9 cellular contexts compared by ENCODE assay signal in genomic region chr16:24988137-24988535, GRCh38. TPM values are rescaled to one million over a fixed set of nuclear protein-coding genes. Genes with fewer than 3 reads are reported as not detected.
A peak's percentile ranks its signal among the peaks of the same experiment; 100 is the strongest.
DNase-seq lines count a peak whose midpoint lies in the region; ATAC-seq and TF ChIP-seq lines count a peak whose summit lies in the region.
"Had no signal": no experiment of that assay in that cellular context is flagged by ENCODE, and none has a peak within 500 bp of the region (broad histone marks: within the 10 kb centered on the region; RNA-seq: fewer than 3 reads in every experiment).

No MANE protein-coding gene starts in this region.

- CTCF ChIA-PET in MCF 10A (lab: Yijun Ruan, JAX), result interaction anchor here (0.7 to 2.0 kb wide), 5 partner anchors 8 to 1842 kb away, joined by 3 to 5 read pairs (median 4); partner anchors contain the start of gene LCMT1
- CTCF ChIA-PET in activated CD4-positive, alpha-beta T cell treated with anti-CD3 and anti-CD28 coated beads for 36 hours (lab: Charles Lee), result interaction anchor here (0.6 to 1.0 kb wide), 3 partner anchors 102 to 1550 kb away, joined by 3 read pairs; no protein-coding TSS in a partner anchor

- ATAC-seq in activated naive CD8-positive, alpha-beta T cell treated with anti-CD3 and anti-CD28 coated beads, Interleukin-2, amount 50 U/mL, for 24 hours, result no peak
- ATAC-seq in memory B cell (ENCODE audit: low read depth) (no peak), GM21529 (IDR thresholded peaks at IDR 0.05; ENCODE audit: unreplicated experiment) (no peak)
- no peak for ATAC-seq in activated CD4-positive, alpha-beta T cell treated with anti-CD3 and anti-CD28 coated beads for 36 hours

- H3K36me3 Mint-ChIP-seq in activated naive CD8-positive, alpha-beta T cell treated with anti-CD3 and anti-CD28 coated beads, Interleukin-2, amount 50 U/mL, for 24 hours (ENCODE audit: low read depth), result peaks cover 8% of the 10 kb centered on the region
- peaks cover 6% of the 10 kb centered on the region for H3K36me3 Mint-ChIP-seq in activated naive CD8-positive, alpha-beta T cell treated with anti-CD3 and anti-CD28 coated beads for 36 hours
- H3K36me3 Mint-ChIP-seq in MCF 10A (ENCODE audit: insufficient read depth, unreplicated experiment), result peaks cover 5% of the 10 kb centered on the region
- peaks cover 13% of the 10 kb centered on the region for H3K36me3 Mint-ChIP-seq in memory B cell
- no peaks in the 10 kb centered on the region for H3K36me3 Mint-ChIP-seq in activated CD4-positive, alpha-beta T cell treated with anti-CD3 and anti-CD28 coated beads for 36 hours (ENCODE audit: low read depth)

- H3K9me3 Mint-ChIP-seq in activated naive CD8-positive, alpha-beta T cell treated with anti-CD3 and anti-CD28 coated beads, Interleukin-2, amount 50 U/mL, for 24 hours, result no peaks in the 10 kb centered on the region
- no peaks in the 10 kb centered on the region for H3K9me3 Mint-ChIP-seq in activated naive CD8-positive, alpha-beta T cell treated with anti-CD3 and anti-CD28 coated beads for 36 hours
- no peaks in the 10 kb centered on the region for H3K9me3 Mint-ChIP-seq in MCF 10A (ENCODE audit: unreplicated experiment)
- H3K9me3 Mint-ChIP-seq in memory B cell, result no peaks in the 10 kb centered on the region
- H3K9me3 Mint-ChIP-seq in activated CD4-positive, alpha-beta T cell treated with anti-CD3 and anti-CD28 coated beads for 36 hours (ENCODE audit: low read depth), result no peaks in the 10 kb centered on the region

- H3K4me3 Mint-ChIP-seq in activated naive CD8-positive, alpha-beta T cell treated with anti-CD3 and anti-CD28 coated beads, Interleukin-2, amount 50 U/mL, for 24 hours, result no peak overlapping the region
- H3K4me3 Mint-ChIP-seq in activated naive CD8-positive, alpha-beta T cell treated with anti-CD3 and anti-CD28 coated beads for 36 hours, result no peak overlapping the region
- H3K4me3 Mint-ChIP-seq in MCF 10A (ENCODE audit: unreplicated experiment) (peak overlapping the region; percentile 56), memory B cell (peak overlapping the region; percentile 14)
- no peak overlapping the region for H3K4me3 Mint-ChIP-seq in activated CD4-positive, alpha-beta T cell treated with anti-CD3 and anti-CD28 coated beads for 36 hours

- BruUV-seq in MCF 10A (replicated peaks; lab: Mats Ljungman, UMichigan), result TSS peak; percentile 93

- peaks cover 85% of the 10 kb centered on the region for H3K4me1 Mint-ChIP-seq in activated naive CD8-positive, alpha-beta T cell treated with anti-CD3 and anti-CD28 coated beads, Interleukin-2, amount 50 U/mL, for 24 hours
- H3K4me1 Mint-ChIP-seq in activated naive CD8-positive, alpha-beta T cell treated with anti-CD3 and anti-CD28 coated beads for 36 hours, result peaks cover 73% of the 10 kb centered on the region
- H3K4me1 Mint-ChIP-seq in MCF 10A (ENCODE audit: insufficient read depth, unreplicated experiment), result peaks cover 57% of the 10 kb centered on the region
- H3K4me1 Mint-ChIP-seq in memory B cell, result peaks cover 63% of the 10 kb centered on the region
- H3K4me1 Mint-ChIP-seq in activated CD4-positive, alpha-beta T cell treated with anti-CD3 and anti-CD28 coated beads for 36 hours, result peaks cover 68% of the 10 kb centered on the region

- H3K4me1 ChIP-seq in tibial artery, result peaks cover 0 to 100% (median 87%) of the 10 kb centered on the region in 4 donors

- TF ChIP-seq CTCF in MCF 10A (IDR thresholded peaks at IDR 0.05; ENCODE audit: unreplicated experiment) (no peak), tibial artery (IDR thresholded peaks at IDR 0.05) (no peak)

- DNase-seq in activated naive CD8-positive, alpha-beta T cell treated with anti-CD3 and anti-CD28 coated beads, Interleukin-2, amount 50 U/mL, for 24 hours, result no peak
- no peak for DNase-seq in activated naive CD8-positive, alpha-beta T cell treated with anti-CD3 and anti-CD28 coated beads for 36 hours
- DNase-seq in MCF 10A (ENCODE audit: unreplicated experiment), result no peak
- no peak for DNase-seq in memory B cell (ENCODE audit: low spot score in 2 of 2)
- DNase-seq in tibial artery, result no peak
- DNase-seq in NCI-H345 treated with DMSO at 0.1 percent for 48 hours (lab: John Stamatoyannopoulos, UW; ENCODE audit: unreplicated experiment), result no peak
- no peak for DNase-seq in activated CD4-positive, alpha-beta T cell treated with anti-CD3 and anti-CD28 coated beads for 36 hours

- H3K27me3 Mint-ChIP-seq in activated naive CD8-positive, alpha-beta T cell treated with anti-CD3 and anti-CD28 coated beads, Interleukin-2, amount 50 U/mL, for 24 hours, result no peaks in the 10 kb centered on the region
- H3K27me3 Mint-ChIP-seq in activated naive CD8-positive, alpha-beta T cell treated with anti-CD3 and anti-CD28 coated beads for 36 hours, result no peaks in the 10 kb centered on the region
- H3K27me3 Mint-ChIP-seq in MCF 10A (ENCODE audit: insufficient read depth, unreplicated experiment) (no peaks in the 10 kb centered on the region), memory B cell (no peaks in the 10 kb centered on the region)
- H3K27me3 Mint-ChIP-seq in activated CD4-positive, alpha-beta T cell treated with anti-CD3 and anti-CD28 coated beads for 36 hours, result no peaks in the 10 kb centered on the region

- H3K27me3 ChIP-seq in tibial artery, result no peaks in the 10 kb centered on the region
- H3K27me3 ChIP-seq: ovary had no signal

- POLR2A ChIA-PET in MCF 10A (lab: Yijun Ruan, JAX), result interaction anchor here (0.9 to 4.0 kb wide), 13 partner anchors 8 to 122 kb away, joined by 3 to 54 read pairs (median 8); partner anchors contain the start of gene ARHGAP17
- POLR2A ChIA-PET in activated CD4-positive, alpha-beta T cell treated with anti-CD3 and anti-CD28 coated beads for 36 hours (lab: Charles Lee), result no interaction called here

- H3K27ac ChIP-seq in tibial artery, result peak overlapping the region; percentile 68 to 78

- no peaks in the 10 kb centered on the region for H3K36me3 ChIP-seq in tibial artery
- H3K36me3 ChIP-seq: ovary had no signal

- H3K4me3 ChIP-seq in tibial artery, result no peak overlapping the region
- H3K4me3 ChIP-seq: ovary had no signal

- H3K27ac Mint-ChIP-seq in activated naive CD8-positive, alpha-beta T cell treated with anti-CD3 and anti-CD28 coated beads, Interleukin-2, amount 50 U/mL, for 24 hours, result peak overlapping the region; percentile 25
- H3K27ac Mint-ChIP-seq in activated naive CD8-positive, alpha-beta T cell treated with anti-CD3 and anti-CD28 coated beads for 36 hours, result no peak overlapping the region
- H3K27ac Mint-ChIP-seq in MCF 10A (ENCODE audit: low read depth, unreplicated experiment) (peak overlapping the region; percentile 79), memory B cell (peak overlapping the region; percentile 70)
- H3K27ac Mint-ChIP-seq in activated CD4-positive, alpha-beta T cell treated with anti-CD3 and anti-CD28 coated beads for 36 hours, result no peak overlapping the region

- no peaks in the 10 kb centered on the region for H3K9me3 ChIP-seq in tibial artery
- H3K9me3 ChIP-seq: ovary had no signal

- intact Hi-C loops in MCF 10A (cut with micrococcal nuclease) (loop anchor here (2.0 kb wide), 1 partner anchor 27 kb away; the partner anchor contains the start of gene ARHGAP17), tibial artery (cut with DNase I; ENCODE audit: low total_unique reads) (no loop called here)
- intact Hi-C loops in activated CD4-positive, alpha-beta T cell treated with anti-CD3 and anti-CD28 coated beads for 36 hours (cut with DNase I, micrococcal nuclease), result no loop called here

RNA-seq across cellular contexts. Expression of gene ARHGAP17, which starts 27.0 kb away (rescaled TPM):
- 10 to 100 TPM; 72.5 to 79.3 TPM for total RNA-seq in activated naive CD8-positive, alpha-beta T cell treated with anti-CD3 and anti-CD28 coated beads for 36 hours
- total RNA-seq in MCF 10A (2022), result 50.0 and 52.2 TPM in 2 replicates
- 10 to 100 TPM; 55.1 to 60.4 TPM for total RNA-seq in activated CD4-positive, alpha-beta T cell treated with anti-CD3 and anti-CD28 coated beads for 36 hours

Comparison
In these comparisons a context has a peak if more than half of its experiments do, and no peak if none do; other contexts are left out.
1. H3K27ac Mint-ChIP-seq: peak in activated naive CD8-positive, alpha-beta T cell treated with anti-CD3 and anti-CD28 coated beads, Interleukin-2, amount 50 U/mL, for 24 hours (single experiment), MCF 10A (single experiment) and memory B cell (single experiment); none in activated naive CD8-positive, alpha-beta T cell treated with anti-CD3 and anti-CD28 coated beads for 36 hours (single experiment) and activated CD4-positive, alpha-beta T cell treated with anti-CD3 and anti-CD28 coated beads for 36 hours (single experiment).
2. H3K4me3 Mint-ChIP-seq: peak in MCF 10A (single experiment) and memory B cell (single experiment); none in activated naive CD8-positive, alpha-beta T cell treated with anti-CD3 and anti-CD28 coated beads, Interleukin-2, amount 50 U/mL, for 24 hours (single experiment), activated naive CD8-positive, alpha-beta T cell treated with anti-CD3 and anti-CD28 coated beads for 36 hours (single experiment) and activated CD4-positive, alpha-beta T cell treated with anti-CD3 and anti-CD28 coated beads for 36 hours (single experiment).